8 cellular contexts compared by ENCODE assay signal in genomic region chr17:45585794-45586650, GRCh38.
DNase-seq lines count a peak whose midpoint lies in the region; ATAC-seq and TF ChIP-seq lines count a peak whose summit lies in the region.
"Not testable (repeated sequence)": the region's sequence is repeated elsewhere in the genome, so short reads cannot be mapped to it uniquely, and the experiment has no call there.

No MANE protein-coding gene starts in this region.

- not testable (repeated sequence) for TF ChIP-seq CTCF in OCI-LY3 (IDR thresholded peaks at IDR 0.05; ENCODE audit: low read depth, low read length); colonic mucosa (IDR thresholded peaks at IDR 0.05); natural killer cell (IDR thresholded peaks at IDR 0.05)

- 0 out of 2 replicates have a peak overlapping the region, but pooled peaks have one; percentile 30 for H2AFZ ChIP-seq in OCI-LY3 (ENCODE audit: low read depth, low read length)

- peak overlapping the region; percentile 73 to 94 (median 78) for H3K4me3 ChIP-seq in BLaER1 treated with 17β-estradiol and CSF1 and Interleukin-3, amounts not matched to agents 10 nM and 100 nM
- H3K4me3 ChIP-seq in OCI-LY3 (ENCODE audit: low read length) (peak overlapping the region; percentile 94), colonic mucosa (peak overlapping the region; percentile 64), right cardiac atrium (ENCODE audit: low read length) (peak overlapping the region; percentile 69)

- H4K20me1 ChIP-seq in BLaER1 treated with 17β-estradiol and CSF1 and Interleukin-3, amounts not matched to agents 10 nM and 100 nM: peaks cover 0 to 20% (median 0%) of the 10 kb centered on the region in 11 experiments; a peak in 4 of 22 replicates
- H4K20me1 ChIP-seq in OCI-LY3 (ENCODE audit: insufficient read depth, low read length): not testable (repeated sequence)

- H3K27ac Mint-ChIP-seq in activated T-cell treated with anti-CD3 and anti-CD28 coated beads, Interleukin-2, amount 50 U/mL, for 24 hours: peak overlapping the region; percentile 88
- peak overlapping the region; percentile 92 to 94 for H3K27ac Mint-ChIP-seq in natural killer cell
- H3K27ac Mint-ChIP-seq in stimulated activated effector memory CD8-positive, alpha-beta T cell treated with anti-CD3 and anti-CD28 coated beads, Interleukin-12 subunit alpha, Interleukin-12 subunit beta, amount 100 ng/mL, for 72 hours: peak overlapping the region; percentile 95

- DNase-seq in activated T-cell treated with anti-CD3 and anti-CD28 coated beads, Interleukin-2, amount 50 U/mL, for 24 hours: peak; percentile 69
- DNase-seq in colonic mucosa: peak; percentile 53
- peak; percentile 21 to 83 (median 79) for DNase-seq in right cardiac atrium
- peak; percentile 24 for DNase-seq in natural killer cell
- peak; percentile 24 to 69 for DNase-seq in stimulated activated effector memory CD8-positive, alpha-beta T cell treated with anti-CD3 and anti-CD28 coated beads, Interleukin-12 subunit alpha, Interleukin-12 subunit beta, amount 100 ng/mL, for 72 hours (ENCODE audit: low spot score in 2 of 2)

- H3K79me2 ChIP-seq in OCI-LY3 (ENCODE audit: low read length): peaks cover 36% of the 10 kb centered on the region

- intact Hi-C loops in colonic mucosa (cut with DNase I); natural killer cell (cut with micrococcal nuclease): not testable (repeated sequence)
- intact Hi-C loops in right cardiac atrium (cut with DNase I): loop anchor here in 1 of 4 donors (5.0 kb wide), 1 partner anchor 676 kb away; no protein-coding TSS in a partner anchor

- WGBS in right cardiac atrium: 3% methylated on average over 48 of the region's 62 CpGs

- not testable (repeated sequence) for H3K9me3 Mint-ChIP-seq in activated T-cell treated with anti-CD3 and anti-CD28 coated beads, Interleukin-2, amount 50 U/mL, for 24 hours; natural killer cell; stimulated activated effector memory CD8-positive, alpha-beta T cell treated with anti-CD3 and anti-CD28 coated beads, Interleukin-12 subunit alpha, Interleukin-12 subunit beta, amount 100 ng/mL, for 72 hours

- H3K27me3 ChIP-seq in BLaER1 treated with 17β-estradiol and CSF1 and Interleukin-3, amounts not matched to agents 10 nM and 100 nM; OCI-LY3 (ENCODE audit: low read depth, low read length); colonic mucosa; right cardiac atrium (ENCODE audit: control insufficient read depth, insufficient read depth): not testable (repeated sequence)

- peak overlapping the region; percentile 81 to 89 (median 86) for H3K4me2 ChIP-seq in BLaER1 treated with 17β-estradiol and CSF1 and Interleukin-3, amounts not matched to agents 10 nM and 100 nM
- peak overlapping the region; percentile 96 for H3K4me2 ChIP-seq in OCI-LY3 (ENCODE audit: low read length)

- peaks cover 30% of the 10 kb centered on the region for H3K36me3 Mint-ChIP-seq in activated T-cell treated with anti-CD3 and anti-CD28 coated beads, Interleukin-2, amount 50 U/mL, for 24 hours (ENCODE audit: low read depth)
- not testable (repeated sequence) for H3K36me3 Mint-ChIP-seq in natural killer cell
- H3K36me3 Mint-ChIP-seq in stimulated activated effector memory CD8-positive, alpha-beta T cell treated with anti-CD3 and anti-CD28 coated beads, Interleukin-12 subunit alpha, Interleukin-12 subunit beta, amount 100 ng/mL, for 72 hours: peaks cover 39% of the 10 kb centered on the region

- H3K36me3 ChIP-seq in BLaER1 treated with 17β-estradiol and CSF1 and Interleukin-3, amounts not matched to agents 10 nM and 100 nM: peaks cover 2 to 19% (median 17%) of the 10 kb centered on the region in 11 experiments; a peak in 15 of 22 replicates
- not testable (repeated sequence) for H3K36me3 ChIP-seq in OCI-LY3 (replicated peaks; ENCODE audit: low read depth, low read length); colonic mucosa

- H3K9ac ChIP-seq in BLaER1 treated with 17β-estradiol and CSF1 and Interleukin-3, amounts not matched to agents 10 nM and 100 nM: peak overlapping the region; percentile 88 to 99 (median 95)
- H3K9ac ChIP-seq in OCI-LY3 (ENCODE audit: low read length) (peak overlapping the region; percentile 94), colonic mucosa (ENCODE audit: low read depth in 2 of 2, low read length in 2 of 2) (peak overlapping the region in 1 of 2 donors; percentile 8)

- H3K9me3 ChIP-seq in BLaER1 treated with 17β-estradiol and CSF1 and Interleukin-3, amounts not matched to agents 10 nM and 100 nM (replicated peaks in 1 of 11); OCI-LY3 (ENCODE audit: insufficient read depth, low read length); colonic mucosa; right cardiac atrium (ENCODE audit: control insufficient read depth, low read length): not testable (repeated sequence)

- H3K4me1 ChIP-seq in BLaER1 treated with 17β-estradiol and CSF1 and Interleukin-3, amounts not matched to agents 10 nM and 100 nM: peaks cover 12 to 32% (median 26%) of the 10 kb centered on the region in 10 experiments
- not testable (repeated sequence) for H3K4me1 ChIP-seq in OCI-LY3 (ENCODE audit: low read length); colonic mucosa; right cardiac atrium (ENCODE audit: control insufficient read depth, insufficient read depth, low read length)

- H3K4me1 Mint-ChIP-seq in activated T-cell treated with anti-CD3 and anti-CD28 coated beads, Interleukin-2, amount 50 U/mL, for 24 hours (ENCODE audit: low read depth): peaks cover 31% of the 10 kb centered on the region
- H3K4me1 Mint-ChIP-seq in natural killer cell: peaks cover 17% of the 10 kb centered on the region in 2 donors
- H3K4me1 Mint-ChIP-seq in stimulated activated effector memory CD8-positive, alpha-beta T cell treated with anti-CD3 and anti-CD28 coated beads, Interleukin-12 subunit alpha, Interleukin-12 subunit beta, amount 100 ng/mL, for 72 hours: peaks cover 21% of the 10 kb centered on the region

- ATAC-seq in GM21528 (IDR thresholded peaks at IDR 0.05; ENCODE audit: low FRiP score, unreplicated experiment) (peak; percentile 33), right cardiac atrium (peak; percentile 15 to 87), natural killer cell (peak; percentile 23 to 52 (median 34))
- ATAC-seq in stimulated activated effector memory CD8-positive, alpha-beta T cell treated with anti-CD3 and anti-CD28 coated beads, Interleukin-12 subunit alpha, Interleukin-12 subunit beta, amount 100 ng/mL, for 72 hours: peak; percentile 17

- not testable (repeated sequence) for H3K27me3 Mint-ChIP-seq in activated T-cell treated with anti-CD3 and anti-CD28 coated beads, Interleukin-2, amount 50 U/mL, for 24 hours; natural killer cell (ENCODE audit: low read depth in 2 of 2)

- peak overlapping the region; percentile 71 to 98 (median 94); a peak in 21 of 22 replicates for H3K27ac ChIP-seq in BLaER1 treated with 17β-estradiol and CSF1 and Interleukin-3, amounts not matched to agents 10 nM and 100 nM
- H3K27ac ChIP-seq in OCI-LY3 (ENCODE audit: low read length): 0 out of 2 replicates have a peak overlapping the region, but pooled peaks have one; percentile 70
- H3K27ac ChIP-seq in colonic mucosa: peak overlapping the region; percentile 75
- not testable (repeated sequence) for H3K27ac ChIP-seq in right cardiac atrium (ENCODE audit: low read length)

- H3K4me3 Mint-ChIP-seq in activated T-cell treated with anti-CD3 and anti-CD28 coated beads, Interleukin-2, amount 50 U/mL, for 24 hours: peak overlapping the region; percentile 97
- H3K4me3 Mint-ChIP-seq in natural killer cell: peak overlapping the region; percentile 97
- peak overlapping the region; percentile 92 for H3K4me3 Mint-ChIP-seq in stimulated activated effector memory CD8-positive, alpha-beta T cell treated with anti-CD3 and anti-CD28 coated beads, Interleukin-12 subunit alpha, Interleukin-12 subunit beta, amount 100 ng/mL, for 72 hours

Comparison
In these comparisons a context has a peak if more than half of its experiments do, and no peak if none do; other contexts are left out.
1. DNase-seq: peak in every context shown above with its lines; median percentile 79 in right cardiac atrium; 69 in activated T-cell treated with anti-CD3 and anti-CD28 coated beads, Interleukin-2, amount 50 U/mL, for 24 hours; 53 in colonic mucosa; 46 in stimulated activated effector memory CD8-positive, alpha-beta T cell treated with anti-CD3 and anti-CD28 coated beads, Interleukin-12 subunit alpha, Interleukin-12 subunit beta, amount 100 ng/mL, for 72 hours; 24 in natural killer cell.